18 cellular contexts compared by ENCODE assay signal in genomic region chr9:32590898-32591297, GRCh38. TPM values are rescaled to one million over a fixed set of nuclear protein-coding genes. Genes with fewer than 3 reads are reported as not detected.
"Had no signal": no experiment of that assay in that cellular context is flagged by ENCODE, and none has a peak within 500 bp of the region (broad histone marks: within the 10 kb centered on the region; RNA-seq: fewer than 3 reads in every experiment).

No MANE protein-coding gene starts in this region.

- H3K36me3 Mint-ChIP-seq: activated naive CD8-positive, alpha-beta T cell treated with anti-CD3 and anti-CD28 coated beads for 36 hours had no signal

- H3K4me1 Mint-ChIP-seq: activated naive CD8-positive, alpha-beta T cell treated with anti-CD3 and anti-CD28 coated beads for 36 hours had no signal

- ATAC-seq: activated T-cell treated with anti-CD3 and anti-CD28 coated beads, Interleukin-2, amount 50 U/mL, for 72 hours; left ventricle myocardium superior had no signal

- H3K27ac ChIP-seq: brain microvascular endothelial cell, ovary, sigmoid colon, stomach, testis had no signal

- H3K4me3 Mint-ChIP-seq: activated CD4-positive, alpha-beta T cell treated with anti-CD3 and anti-CD28 coated beads, Interleukin-2, amount 10 ng/mL, durations not matched to agents 7 days and 5 days; activated naive CD8-positive, alpha-beta T cell treated with anti-CD3 and anti-CD28 coated beads for 36 hours; activated T-cell treated with anti-CD3 and anti-CD28 coated beads, Interleukin-2, amount 50 U/mL, for 72 hours; endodermal cell; T-helper 2 cell treated with Interferon-gamma antibody and Interleukin-4, amounts not matched to agents 5 μg/mL and 100 μg/mL, for 36 hours had no signal

- H3K4me3 ChIP-seq: ovary, sigmoid colon, stomach, testis had no signal

- H3K27me3 ChIP-seq: brain microvascular endothelial cell, ovary, sigmoid colon, testis had no signal

- H3K36me3 ChIP-seq: brain microvascular endothelial cell, ovary, sigmoid colon, stomach had no signal

- H3K9me3 ChIP-seq: ovary, sigmoid colon, stomach, testis had no signal

- DNase-seq: activated CD4-positive, alpha-beta T cell treated with anti-CD3 and anti-CD28 coated beads, Interleukin-2, amount 10 ng/mL, durations not matched to agents 7 days and 5 days; activated CD4-positive, CD25-positive, alpha-beta regulatory T cell; activated CD8-positive, alpha-beta memory T cell treated with anti-CD3 and anti-CD28 coated beads, Interleukin-2, amount 50 U/mL, for 48 hours; activated naive CD8-positive, alpha-beta T cell treated with anti-CD3 and anti-CD28 coated beads for 36 hours; activated T-cell treated with anti-CD3 and anti-CD28 coated beads, Interleukin-2, amount 50 U/mL, for 72 hours; amygdala; brain microvascular endothelial cell; endodermal cell; left ventricle myocardium superior; ovary; sigmoid colon; stimulated activated CD4-positive, alpha-beta T cell treated with anti-CD3 and anti-CD28 coated beads, Interleukin-2, amount 100 ng/mL, for 24 hours; stomach; testis had no signal

- H3K9me3 Mint-ChIP-seq: activated CD4-positive, alpha-beta T cell treated with anti-CD3 and anti-CD28 coated beads, Interleukin-2, amount 10 ng/mL, durations not matched to agents 7 days and 5 days; activated naive CD8-positive, alpha-beta T cell treated with anti-CD3 and anti-CD28 coated beads for 36 hours; activated T-cell treated with anti-CD3 and anti-CD28 coated beads, Interleukin-2, amount 50 U/mL, for 72 hours; T-helper 2 cell treated with Interferon-gamma antibody and Interleukin-4, amounts not matched to agents 5 μg/mL and 100 μg/mL, for 36 hours had no signal

- H3K4me1 ChIP-seq: sigmoid colon, stomach, testis had no signal

- H3K27ac Mint-ChIP-seq: activated CD4-positive, alpha-beta T cell treated with anti-CD3 and anti-CD28 coated beads, Interleukin-2, amount 10 ng/mL, durations not matched to agents 7 days and 5 days; activated naive CD8-positive, alpha-beta T cell treated with anti-CD3 and anti-CD28 coated beads for 36 hours; activated T-cell treated with anti-CD3 and anti-CD28 coated beads, Interleukin-2, amount 50 U/mL, for 72 hours; endodermal cell; T-helper 2 cell treated with Interferon-gamma antibody and Interleukin-4, amounts not matched to agents 5 μg/mL and 100 μg/mL, for 36 hours had no signal

RNA-seq across cellular contexts. Expression of gene TAF1L, which starts 44.6 kb away (rescaled TPM):
- total RNA-seq: activated CD4-positive, alpha-beta T cell treated with anti-CD3 and anti-CD28 coated beads, Interleukin-2, amount 10 ng/mL, durations not matched to agents 7 days and 5 days; cerebellum; endodermal cell; left ventricle myocardium superior; mesenteric fat pad; sigmoid colon; stomach; ureter had no signal
